In the genomic region with DNA sequence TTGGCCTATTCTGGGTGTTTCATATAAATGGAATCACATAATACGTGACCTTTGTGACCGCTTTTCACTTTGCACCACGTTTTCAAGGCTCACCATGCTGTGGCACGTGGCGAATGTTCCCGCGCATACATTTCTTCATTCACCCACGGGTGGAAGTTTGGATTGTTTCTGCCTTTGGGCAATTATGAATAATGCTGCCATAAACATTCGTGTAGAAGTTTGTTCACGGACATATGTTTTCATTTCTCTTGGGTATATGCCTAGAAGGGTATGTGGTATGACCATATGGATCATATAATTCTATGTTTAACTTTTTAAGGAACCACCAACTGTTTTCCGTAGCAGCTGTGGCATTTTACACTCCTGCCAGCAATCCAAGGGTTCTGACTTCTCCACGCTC, we compare ENCODE assay signal across 15 cellular contexts.
DNase-seq lines count a peak whose midpoint lies in the region; ATAC-seq and TF ChIP-seq lines count a peak whose summit lies in the region.
"Had no signal": no experiment of that assay in that cellular context is flagged by ENCODE, and none has a peak within 500 bp of the region (broad histone marks: within the 10 kb centered on the region; RNA-seq: fewer than 3 reads in every experiment).

No MANE protein-coding gene starts in this region.

- H3K27ac ChIP-seq in DND-41 (ENCODE audit: low read length) (no peak overlapping the region), uterus (no peak overlapping the region)
- H3K27ac ChIP-seq: BLaER1 treated with 17β-estradiol and CSF1 and Interleukin-3, amounts not matched to agents 10 nM and 100 nM had no signal

- TF ChIP-seq POLR2A in uterus (IDR thresholded peaks at IDR 0.05), result no peak

- peak; percentile 29 for DNase-seq in AG09319 (ENCODE audit: extremely low read depth, low read depth)
- no peak for DNase-seq in DND-41
- peak; percentile 81 for DNase-seq in adipocyte (ENCODE audit: low read depth)
- DNase-seq in immature natural killer cell, result peak in 1 of 3 donors; percentile 14
- no peak for DNase-seq in chondrocyte (ENCODE audit: low spot score)
- no peak for DNase-seq in hippocampal formation (lab: John Stamatoyannopoulos, UW)
- DNase-seq in uterus, result no peak
- DNase-seq: DMS153; HCEC 1CT; NCI-H1436 treated with DMSO at 0.1 percent for 48 hours; NCI-H2107; NCI-H69; NK-92 treated with Interleukin-12 subunit alpha and Interleukin-12 subunit beta, amount 100 ng/mL, for 24 hours; OCI-M1 had no signal

- peaks cover 7 to 16% (median 14%) of the 10 kb centered on the region in 3 donors for H3K27me3 Mint-ChIP-seq in immature natural killer cell (ENCODE audit: low read depth in 3 of 3)
- H3K27me3 Mint-ChIP-seq in chondrocyte (ENCODE audit: low read depth), result no peaks in the 10 kb centered on the region

- H3K4me2 ChIP-seq in DND-41 (ENCODE audit: insufficient read depth, low read length), result no peak overlapping the region

- H3K9me3 ChIP-seq in DND-41 (ENCODE audit: insufficient read depth, low read length, severe bottlenecking) (peaks cover 1% of the 10 kb centered on the region), adipocyte (ENCODE audit: control insufficient read depth, low read length) (peaks cover 16% of the 10 kb centered on the region), uterus (peaks cover 0 to 3% of the 10 kb centered on the region in 2 donors)

- no peak overlapping the region for H3K4me3 ChIP-seq in DND-41 (ENCODE audit: low read depth in 1 of 2, low read length in 2 of 2)
- H3K4me3 ChIP-seq in adipocyte (ENCODE audit: low read length), result no peak overlapping the region
- no peak overlapping the region for H3K4me3 ChIP-seq in uterus
- H3K4me3 ChIP-seq: BLaER1 treated with 17β-estradiol and CSF1 and Interleukin-3, amounts not matched to agents 10 nM and 100 nM had no signal

- H3K4me1 ChIP-seq in DND-41 (ENCODE audit: insufficient read depth, low read length) (no peaks in the 10 kb centered on the region), adipocyte (ENCODE audit: control insufficient read depth, insufficient read depth, low read length) (peaks cover 7% of the 10 kb centered on the region), uterus (no peaks in the 10 kb centered on the region)

- H3K27me3 ChIP-seq in DND-41 (ENCODE audit: insufficient read depth, low read length, poor library complexity) (no peaks in the 10 kb centered on the region), adipocyte (replicated peaks; ENCODE audit: control insufficient read depth, insufficient read depth, low read length) (no peaks in the 10 kb centered on the region), uterus (no peaks in the 10 kb centered on the region)

- H3K4me1 Mint-ChIP-seq in immature natural killer cell (peaks cover 31 to 36% of the 10 kb centered on the region in 2 donors), chondrocyte (ENCODE audit: low read depth) (peaks cover 14% of the 10 kb centered on the region)

- no peaks in the 10 kb centered on the region for H4K20me1 ChIP-seq in DND-41 (ENCODE audit: insufficient read depth, low read length)
- H4K20me1 ChIP-seq: BLaER1 treated with 17β-estradiol and CSF1 and Interleukin-3, amounts not matched to agents 10 nM and 100 nM had no signal

- intact Hi-C loops in uterus (cut with DNase I; ENCODE audit: low total_unique reads), result no loop called here

- H3K27ac Mint-ChIP-seq in immature natural killer cell (peak overlapping the region in 4 of 6 donors; percentile 16 to 70 (median 38)), chondrocyte (ENCODE audit: unreplicated experiment) (no peak overlapping the region)

- H3K9ac ChIP-seq in DND-41 (ENCODE audit: low read depth, low read length) (no peak overlapping the region), adipocyte (ENCODE audit: low read length) (no peak overlapping the region)
- H3K9ac ChIP-seq: BLaER1 treated with 17β-estradiol and CSF1 and Interleukin-3, amounts not matched to agents 10 nM and 100 nM had no signal

- no peaks in the 10 kb centered on the region for H3K79me2 ChIP-seq in DND-41 (ENCODE audit: insufficient read depth, low read length)

- peak overlapping the region; percentile 33; the same call in 1 of the 2 replicates for H2AFZ ChIP-seq in DND-41 (ENCODE audit: low read depth, low read length)

- peak overlapping the region in 3 of 5 donors; percentile 18 to 68 (median 52) for H3K4me3 Mint-ChIP-seq in immature natural killer cell
- no peak overlapping the region for H3K4me3 Mint-ChIP-seq in chondrocyte (ENCODE audit: unreplicated experiment)

- H3K36me3 ChIP-seq in DND-41 (ENCODE audit: insufficient read depth, low read length) (no peaks in the 10 kb centered on the region), adipocyte (ENCODE audit: control insufficient read depth, insufficient read depth, low read length, severe bottlenecking) (no peaks in the 10 kb centered on the region), uterus (no peaks in the 10 kb centered on the region)

- ATAC-seq in DND-41 (ENCODE audit: insufficient read depth, low read depth), result no peak

- H3K36me3 Mint-ChIP-seq in immature natural killer cell, result peaks cover 12 to 27% (median 17%) of the 10 kb centered on the region in 3 donors
- peaks cover 7% of the 10 kb centered on the region for H3K36me3 Mint-ChIP-seq in chondrocyte (ENCODE audit: low read depth)

- peaks cover 5 to 7% (median 6%) of the 10 kb centered on the region in 6 donors for H3K9me3 Mint-ChIP-seq in immature natural killer cell
- H3K9me3 Mint-ChIP-seq in chondrocyte (ENCODE audit: low read depth), result peaks cover 18% of the 10 kb centered on the region

- TF ChIP-seq CTCF in AG09319 (IDR thresholded peaks at IDR 0.05; ENCODE audit: low read depth, low read length), result no peak
- no peak for TF ChIP-seq CTCF in DND-41 (IDR thresholded peaks at IDR 0.05; ENCODE audit: borderline replicate concordance, extremely low read depth, low read length, poor library complexity, severe bottlenecking)
- no peak for TF ChIP-seq CTCF in chondrocyte (IDR thresholded peaks at IDR 0.05)
- TF ChIP-seq CTCF in uterus (IDR thresholded peaks at IDR 0.05), result no peak

Comparison
In these comparisons a context has a peak if more than half of its experiments do, and no peak if none do; other contexts are left out.
1. DNase-seq: peak in AG09319 (single experiment) and adipocyte (single experiment); none in DND-41 (single experiment), chondrocyte (single experiment), hippocampal formation (0 of 2) and uterus (0 of 2).